In genomic region chr20:62487125-62487524, GRCh38 we compare ENCODE assay signal across 21 cellular contexts. TPM values are rescaled to one million over a fixed set of nuclear protein-coding genes. Genes with fewer than 3 reads are reported as not detected.
A peak's percentile ranks its signal among the peaks of the same experiment; 100 is the strongest.
DNase-seq lines count a peak whose midpoint lies in the region; ATAC-seq and TF ChIP-seq lines count a peak whose summit lies in the region.
"Had no signal": no experiment of that assay in that cellular context is flagged by ENCODE, and none has a peak within 500 bp of the region (broad histone marks: within the 10 kb centered on the region; RNA-seq: fewer than 3 reads in every experiment).

No MANE protein-coding gene starts in this region.

- CTCF ChIA-PET in Panc1 (lab: Charles Lee): no interaction called here

- H3K79me2 ChIP-seq in mesendoderm (ENCODE audit: control insufficient read depth, insufficient read depth, low read length) (no peaks in the 10 kb centered on the region), smooth muscle cell (ENCODE audit: low read depth) (no peaks in the 10 kb centered on the region)

- in situ Hi-C loops in Panc1 (cut with HindIII; ENCODE audit: low pct_unique_long_range_greater_than_20kb, low sequenced_read_pairs): no loop called here

- no peak for DNase-seq in cardiac muscle cell (ENCODE audit: low read depth in 1 of 2, low spot score in 1 of 2)
- no peak for DNase-seq in Right ventricle myocardium superior
- no peak for DNase-seq in Panc1 (ENCODE audit: low read depth, low spot score)
- no peak for DNase-seq in mesendoderm
- DNase-seq in smooth muscle cell (lab: John Stamatoyannopoulos, UW; ENCODE audit: unreplicated experiment): no peak
- DNase-seq in SHP77 (lab: John Stamatoyannopoulos, UW): no peak
- no peak for DNase-seq in esophagus squamous epithelium (lab: John Stamatoyannopoulos, UW)
- no peak for DNase-seq in AG08395 (ENCODE audit: low spot score)
- DNase-seq: BE2C; CD4-positive, alpha-beta T cell; DMS53; KG1; MV-4-11; NCI-H187; NCI-H2107; NCI-H510A; NCI-H748 treated with DMSO at 0.1 percent for 48 hours; RPMI8226; SJCRH30 had no signal

- POLR2A ChIA-PET in Panc1 (lab: Charles Lee): no interaction called here

- peak overlapping the region; percentile 82 for H2AFZ ChIP-seq in smooth muscle cell (ENCODE audit: low read depth)

- no peak overlapping the region for H2BK5ac ChIP-seq in mesendoderm (ENCODE audit: low read length)

- no peak for ATAC-seq in Right ventricle myocardium superior (ENCODE audit: poor library complexity)
- ATAC-seq in Panc1: no peak

- H3K27ac ChIP-seq in cardiac muscle cell (peak overlapping the region; percentile 90), Panc1 (ENCODE audit: low read length) (peak overlapping the region; percentile 84), mesendoderm (ENCODE audit: low read depth, low read length) (no peak overlapping the region), smooth muscle cell (ENCODE audit: low read depth) (peak overlapping the region; percentile 13), esophagus squamous epithelium (no peak overlapping the region)
- H3K27ac ChIP-seq: SJCRH30 had no signal

- no peaks in the 10 kb centered on the region for H4K20me1 ChIP-seq in smooth muscle cell (ENCODE audit: low read depth)

- H3K4me3 ChIP-seq in cardiac muscle cell (no peak overlapping the region), Panc1 (ENCODE audit: low read depth in 2 of 2, low read length in 2 of 2) (no peak overlapping the region), mesendoderm (ENCODE audit: low read length) (no peak overlapping the region), smooth muscle cell (no peak overlapping the region), esophagus squamous epithelium (no peak overlapping the region)
- H3K4me3 ChIP-seq: SJCRH30 had no signal

- no peak overlapping the region for H3K23ac ChIP-seq in mesendoderm (ENCODE audit: low read length)

- H3K18ac ChIP-seq in mesendoderm (ENCODE audit: low read length): no peak overlapping the region

- TF ChIP-seq CTCF in cardiac muscle cell (IDR thresholded peaks at IDR 0.05; ENCODE audit: low read depth, low read length): no peak
- TF ChIP-seq CTCF in Panc1 (IDR thresholded peaks at IDR 0.05): no peak
- TF ChIP-seq CTCF in smooth muscle cell (IDR thresholded peaks at IDR 0.05; ENCODE audit: borderline replicate concordance, insufficient read depth, poor library complexity, severe bottlenecking): no peak
- no peak for TF ChIP-seq CTCF in esophagus squamous epithelium (IDR thresholded peaks at IDR 0.05)

- no peaks in the 10 kb centered on the region for H3K79me1 ChIP-seq in mesendoderm (ENCODE audit: low read length)

- H3K9ac ChIP-seq in mesendoderm (ENCODE audit: low read length) (no peak overlapping the region), smooth muscle cell (ENCODE audit: low read depth) (no peak overlapping the region)

- H3K36me3 ChIP-seq in cardiac muscle cell: no peaks in the 10 kb centered on the region
- H3K36me3 ChIP-seq in Panc1 (ENCODE audit: control insufficient read depth, insufficient read depth, low read length): no peaks in the 10 kb centered on the region
- H3K36me3 ChIP-seq in mesendoderm (ENCODE audit: control insufficient read depth, insufficient read depth, low read length): no peaks in the 10 kb centered on the region
- H3K36me3 ChIP-seq in smooth muscle cell (ENCODE audit: low read depth): no peaks in the 10 kb centered on the region
- no peaks in the 10 kb centered on the region for H3K36me3 ChIP-seq in esophagus squamous epithelium
- H3K36me3 ChIP-seq: BE2C, SJCRH30 had no signal

- no peak overlapping the region for H2BK15ac ChIP-seq in mesendoderm (replicated peaks; ENCODE audit: low read depth)

- H3K4ac ChIP-seq in mesendoderm (ENCODE audit: low read depth, low read length): no peak overlapping the region

- no peaks in the 10 kb centered on the region for H3K27me3 ChIP-seq in cardiac muscle cell
- no peaks in the 10 kb centered on the region for H3K27me3 ChIP-seq in Panc1 (ENCODE audit: control insufficient read depth, insufficient read depth, low read length)
- no peaks in the 10 kb centered on the region for H3K27me3 ChIP-seq in mesendoderm (ENCODE audit: insufficient read depth, low read length, poor library complexity)
- H3K27me3 ChIP-seq in smooth muscle cell (ENCODE audit: low read depth): no peaks in the 10 kb centered on the region
- peaks cover 0 to 84% (median 0%) of the 10 kb centered on the region in 4 donors for H3K27me3 ChIP-seq in esophagus squamous epithelium
- H3K27me3 ChIP-seq: BE2C had no signal

- no peak overlapping the region for H2BK120ac ChIP-seq in mesendoderm (ENCODE audit: low read depth, low read length)

- BruUV-seq in Panc1 (replicated peaks; lab: Mats Ljungman, UMichigan): no TSS peak

- no peak overlapping the region for H2AK5ac ChIP-seq in mesendoderm (ENCODE audit: low read length)

- H3K56ac ChIP-seq in mesendoderm (ENCODE audit: low read length): peak overlapping the region; percentile 28

- no peak for TF ChIP-seq POLR2A in esophagus squamous epithelium (IDR thresholded peaks at IDR 0.05)

- no CpG with 5 or more reads among the region's 21 CpGs for WGBS in mesendoderm (ENCODE audit: extremely low coverage, insufficient coverage, low lambda C conversion rate)
- 53% methylated on average over 17 of the region's 21 CpGs for whole genome bisulfite sequencing in smooth muscle cell (ENCODE audit: low lambda C conversion rate)
- WGBS in esophagus squamous epithelium, 2 donors: 53 to 89% methylated on average over 4 to 5 of the region's 21 CpGs

- H4K5ac ChIP-seq in mesendoderm (ENCODE audit: low read length): no peak overlapping the region

- H3F3A ChIP-seq in smooth muscle cell (ENCODE audit: low read depth): peaks cover 28% of the 10 kb centered on the region

- no peak overlapping the region for H4K8ac ChIP-seq in mesendoderm (ENCODE audit: low read depth, low read length)

- H3K9me3 ChIP-seq in cardiac muscle cell (ENCODE audit: low read depth): no peaks in the 10 kb centered on the region
- no peaks in the 10 kb centered on the region for H3K9me3 ChIP-seq in Panc1 (ENCODE audit: control insufficient read depth, insufficient read depth, low read depth, low read length)
- no peaks in the 10 kb centered on the region for H3K9me3 ChIP-seq in smooth muscle cell (replicated peaks; ENCODE audit: low read depth)
- H3K9me3 ChIP-seq in esophagus squamous epithelium: no peaks in the 10 kb centered on the region
- H3K9me3 ChIP-seq: BE2C, SJCRH30 had no signal

- no peak overlapping the region for H3K4me2 ChIP-seq in mesendoderm (ENCODE audit: low read length)
- H3K4me2 ChIP-seq in smooth muscle cell: peak overlapping the region; percentile 72

- intact Hi-C loops in Right ventricle myocardium superior (cut with DNase I) (no loop called here), Panc1 (cut with micrococcal nuclease; ENCODE audit: unreplicated experiment) (no loop called here), esophagus squamous epithelium (cut with DNase I) (no loop called here)

- H3K4me1 ChIP-seq in cardiac muscle cell (ENCODE audit: low read depth) (peaks cover 60% of the 10 kb centered on the region), Panc1 (ENCODE audit: control insufficient read depth, insufficient read depth, low read length) (peaks cover 85% of the 10 kb centered on the region), mesendoderm (ENCODE audit: control insufficient read depth, low read depth, low read length) (peaks cover 20% of the 10 kb centered on the region), smooth muscle cell (ENCODE audit: low read depth) (peaks cover 38% of the 10 kb centered on the region), esophagus squamous epithelium (peaks cover 13 to 44% (median 15%) of the 10 kb centered on the region in 3 donors)

RNA-seq across cellular contexts. Expression of gene GATA5, which starts 11.3 kb away (rescaled TPM):
- total RNA-seq in cardiac muscle cell (79.0 and 103 TPM in 2 replicates), Right ventricle myocardium superior (1.7 TPM), Panc1 (2021; ENCODE audit: unreplicated experiment) (53.2 TPM), smooth muscle cell (1.6 and 1.9 TPM in 2 replicates), esophagus squamous epithelium (under 1 TPM in 2 of 4 donors, not detected in 2; 0.19 to 0.85 TPM)
- polyA plus RNA-seq in cardiac muscle cell (66.8 and 96.5 TPM in 2 replicates), smooth muscle cell (9.2 and 9.4 TPM in 2 replicates)
- 45.6 TPM for polyA plus RNA-seq in Panc1 (2012; ENCODE audit: insufficient read length)
- 0.07 TPM for polyA plus RNA-seq in mesendoderm (2013, experiment 1 of 2)
- 0.10 TPM for polyA plus RNA-seq in mesendoderm (2013, experiment 2 of 2)
- total RNA-seq: CD4-positive, alpha-beta T cell; SJCRH30 had no signal

RNA-seq across cellular contexts. Expression of gene RBBP8NL, which starts 59.8 kb away (rescaled TPM):
- total RNA-seq in cardiac muscle cell (not detected in 2 replicates), Right ventricle myocardium superior (not detected), Panc1 (2021; ENCODE audit: unreplicated experiment) (not detected), smooth muscle cell (0.27 and 0.40 TPM in 2 replicates), esophagus squamous epithelium (1 to 10 TPM; 1.1 to 6.2 (median 4.0) TPM)
- polyA plus RNA-seq in cardiac muscle cell (not detected in 2 replicates), smooth muscle cell (4.4 TPM in 1 of 2 replicates, not detected in the other)
- polyA plus RNA-seq in Panc1 (2012; ENCODE audit: insufficient read length): not detected
- 0.31 TPM for polyA plus RNA-seq in mesendoderm (2013, experiment 1 of 2)
- 0.36 TPM for polyA plus RNA-seq in mesendoderm (2013, experiment 2 of 2)
- total RNA-seq: A172; CD4-positive, alpha-beta T cell; H4; SJCRH30 had no signal

Comparison
In these comparisons a context has a peak if more than half of its experiments do, and no peak if none do; other contexts are left out.
1. RNA of gene GATA5, which starts 11.3 kb away (total RNA-seq): 79.0 to 103 TPM in cardiac muscle cell and 53.2 TPM in Panc1 (single experiment); 1.6 to 1.9 TPM in smooth muscle cell, 1.7 TPM in Right ventricle myocardium superior (single experiment) and 0.19 to 0.85 TPM in esophagus squamous epithelium; every median in the first group is over 10 times any median in the second.
2. H3K27ac ChIP-seq: peak in cardiac muscle cell (single experiment), Panc1 (single experiment) and smooth muscle cell (single experiment); none in mesendoderm (single experiment) and esophagus squamous epithelium (0 of 4).